Comparison of ENCODE assay signal across 8 cellular contexts in the genomic region with DNA sequence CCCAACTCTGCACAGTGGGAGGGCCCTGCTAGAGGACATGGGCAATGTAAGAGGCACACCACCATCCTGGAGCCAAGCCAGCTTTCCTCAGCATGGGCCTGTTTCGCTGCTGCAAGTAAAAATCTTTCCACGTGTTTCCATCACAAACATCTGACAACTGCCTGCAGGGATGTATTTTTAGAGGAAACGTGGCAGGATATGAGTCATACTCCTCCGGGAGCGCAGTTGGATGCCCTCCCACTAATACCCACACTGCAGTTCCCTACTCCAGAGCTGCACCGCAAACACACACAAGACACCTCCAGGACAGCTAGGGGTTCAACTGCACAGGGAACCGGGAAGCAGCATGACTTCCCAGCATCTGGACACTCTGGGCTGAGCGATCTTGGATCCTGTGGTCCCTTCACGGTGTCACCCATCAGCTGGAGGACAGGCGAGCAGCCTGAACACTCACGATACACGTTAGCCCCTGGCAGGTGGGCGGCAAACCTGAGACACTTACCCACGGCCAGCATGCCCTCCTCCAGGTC. TPM values are rescaled to one million over a fixed set of nuclear protein-coding genes. Genes with fewer than 3 reads are reported as not detected.
DNase-seq lines count a peak whose midpoint lies in the region; ATAC-seq and TF ChIP-seq lines count a peak whose summit lies in the region.

No MANE protein-coding gene starts in this region.

- H3K4me1 ChIP-seq in tibial nerve = peaks cover 0 to 83% (median 22%) of the 10 kb centered on the region in 4 donors

- peaks cover 20% of the 10 kb centered on the region for H3K4me1 Mint-ChIP-seq in central memory CD8-positive, alpha-beta T cell

- WGBS in lower leg skin, 2 donors = 8 to 10% methylated on average over 14 of the region's 14 CpGs
- WGBS in tibial nerve, 2 donors = 32 to 38% methylated on average over 13 to 14 of the region's 14 CpGs

- no peaks in the 10 kb centered on the region for H3K9me3 Mint-ChIP-seq in central memory CD8-positive, alpha-beta T cell

- DNase-seq in ELR (ENCODE audit: low read depth) (peak; percentile 97), NCI-H510A treated with DMSO at 0.1 percent for 48 hours (lab: John Stamatoyannopoulos, UW) (peak; percentile 24), lower leg skin (ENCODE audit: low spot score in 2 of 2) (peak; percentile 91 to 97), tibial nerve (ENCODE audit: low spot score in 2 of 2) (peak; percentile 73 to 88), NCI-H748 treated with DMSO at 0.1 percent for 48 hours (lab: John Stamatoyannopoulos, UW) (no peak)
- DNase-seq in central memory CD8-positive, alpha-beta T cell (ENCODE audit: low spot score in 2 of 2) = no peak

- no peaks in the 10 kb centered on the region for H3K27me3 ChIP-seq in tibial nerve

- intact Hi-C loops in lower leg skin (cut with DNase I; ENCODE audit: low total_unique reads) = no loop called here

- TF ChIP-seq CTCF in lower leg skin (IDR thresholded peaks at IDR 0.05) (no peak), tibial nerve (IDR thresholded peaks at IDR 0.05) (no peak)

- TF ChIP-seq EP300 in tibial nerve (IDR thresholded peaks at IDR 0.05) = peak; percentile 49 to 87

- H3K36me3 ChIP-seq in tibial nerve = peaks cover 0 to 93% (median 27%) of the 10 kb centered on the region in 3 donors

- TF ChIP-seq POLR2A in lower leg skin (IDR thresholded peaks at IDR 0.05) (no peak), tibial nerve (IDR thresholded peaks at IDR 0.05) (no peak)

- H3K36me3 Mint-ChIP-seq in central memory CD8-positive, alpha-beta T cell (ENCODE audit: insufficient read depth) = peaks cover 71% of the 10 kb centered on the region

- H3K27me3 Mint-ChIP-seq in central memory CD8-positive, alpha-beta T cell = no peaks in the 10 kb centered on the region

- H3K4me3 Mint-ChIP-seq in central memory CD8-positive, alpha-beta T cell = no peak overlapping the region

- H3K27ac Mint-ChIP-seq in central memory CD8-positive, alpha-beta T cell (ENCODE audit: low read depth) = peak overlapping the region; percentile 13

- no peak for ATAC-seq in central memory CD8-positive, alpha-beta T cell (replicated peaks; ENCODE audit: extremely low read depth, poor library complexity, severe bottlenecking)
- ATAC-seq in HG03175 (IDR thresholded peaks at IDR 0.05; ENCODE audit: unreplicated experiment) (no peak), GM21737 (IDR thresholded peaks at IDR 0.05; ENCODE audit: unreplicated experiment) (no peak)

- peak overlapping the region in 3 of 4 donors; percentile 29 to 85 (median 77) for H3K27ac ChIP-seq in tibial nerve

- no peaks in the 10 kb centered on the region for H3K9me3 ChIP-seq in tibial nerve

- H3K4me3 ChIP-seq in lower leg skin (ENCODE audit: low read depth, poor library complexity, severe bottlenecking) (no peak overlapping the region), tibial nerve (no peak overlapping the region)

RNA-seq across cellular contexts. Expression of a gene that starts 26.1 kb away (rescaled TPM):
- 10 to 100 TPM in 1 of 4 donors, 1 to 10 TPM in 3; 1.3 to 17.4 (median 8.5) TPM for total RNA-seq in lower leg skin
- total RNA-seq in tibial nerve = 100 to 1,000 TPM in 3 of 4 donors, 10 to 100 TPM in 1; 63.3 to 199 (median 140) TPM

RNA-seq across cellular contexts. Expression of a gene that starts 46.7 kb away (rescaled TPM):
- total RNA-seq in lower leg skin (100 to 1,000 TPM in 2 of 4 donors, 10 to 100 TPM in 2; 68.4 to 109 (median 100) TPM), tibial nerve (100 to 1,000 TPM in 3 of 4 donors, 10 to 100 TPM in 1; 99.8 to 128 (median 113) TPM)

Comparison
In these comparisons a context has a peak if more than half of its experiments do, and no peak if none do; other contexts are left out.
1. DNase-seq: peak in ELR (single experiment), NCI-H510A treated with DMSO at 0.1 percent for 48 hours (single experiment), lower leg skin (2 of 2) and tibial nerve (2 of 2); none in central memory CD8-positive, alpha-beta T cell (0 of 2) and NCI-H748 treated with DMSO at 0.1 percent for 48 hours (single experiment).